Comparison of ENCODE assay signal across 9 cellular contexts in the genomic region with DNA sequence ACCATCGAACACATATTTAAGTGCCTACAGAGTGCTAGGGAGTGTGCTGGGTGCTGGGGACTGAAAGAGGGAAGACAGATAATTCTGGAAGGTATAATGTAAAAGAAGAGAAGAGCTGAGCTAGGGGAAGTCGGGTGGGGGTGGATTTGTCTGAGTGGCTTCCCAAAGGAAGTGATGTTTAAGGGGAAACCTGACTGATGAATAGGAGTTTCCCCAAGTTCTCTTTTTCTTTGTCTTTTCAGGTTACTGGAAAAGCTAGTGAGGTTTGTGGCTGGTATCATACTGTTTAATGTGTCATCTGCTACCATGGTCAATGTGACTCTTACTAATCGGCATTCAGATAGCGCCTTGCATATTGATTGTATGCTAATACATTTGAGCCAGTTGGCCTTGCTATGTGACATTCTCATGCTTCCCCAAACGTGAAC.
DNase-seq lines count a peak whose midpoint lies in the region; ATAC-seq, FAIRE-seq and TF ChIP-seq lines count a peak whose summit lies in the region.
"Had no signal": no experiment of that assay in that cellular context is flagged by ENCODE, and none has a peak within 500 bp of the region (broad histone marks: within the 10 kb centered on the region; RNA-seq: fewer than 3 reads in every experiment).

No MANE protein-coding gene starts in this region.

- H2BK12ac ChIP-seq in mesenchymal stem cell (ENCODE audit: low read length in 2 of 2): no peak overlapping the region

- no peak overlapping the region for H2AFZ ChIP-seq in mesenchymal stem cell (ENCODE audit: low read depth, low read length)

- peaks cover 9% of the 10 kb centered on the region for H3K79me1 ChIP-seq in mesenchymal stem cell (replicated peaks; ENCODE audit: low read length, poor library complexity, severe bottlenecking)

- peak overlapping the region; percentile 15 for H3K9ac ChIP-seq in mesenchymal stem cell (ENCODE audit: low read length)

- DNase-seq in GM12892 (ENCODE audit: insufficient read length) (no peak), mesenchymal stem cell (no peak), NCI-H128 (lab: John Stamatoyannopoulos, UW; ENCODE audit: unreplicated experiment) (no peak), cerebellar nuclear complex (lab: John Stamatoyannopoulos, UW) (no peak), COR-L47 (lab: John Stamatoyannopoulos, UW) (no peak)
- no peak for DNase-seq in central memory CD4-positive, alpha-beta T cell

- no peak overlapping the region for H2AK5ac ChIP-seq in mesenchymal stem cell (ENCODE audit: low read length, severe bottlenecking)

- no peak overlapping the region for H3K23ac ChIP-seq in mesenchymal stem cell (ENCODE audit: low read length in 2 of 2)

- H3K36me3 ChIP-seq in mesenchymal stem cell (ENCODE audit: control insufficient read depth in 1 of 2, insufficient read depth in 2 of 2, low read depth in 1 of 2, low read length in 2 of 2): peaks cover under 1 to 12% of the 10 kb centered on the region in 2 experiments

- peaks cover 8% of the 10 kb centered on the region for H3K4me1 ChIP-seq in mesenchymal stem cell (ENCODE audit: control insufficient read depth, insufficient read depth, low read depth, low read length)

- peak; percentile 59 for ATAC-seq in GM21390 (IDR thresholded peaks at IDR 0.05; ENCODE audit: unreplicated experiment)
- peak; percentile 69 for ATAC-seq in HG03558 (IDR thresholded peaks at IDR 0.05; ENCODE audit: extremely low read depth, unreplicated experiment)

- H3K14ac ChIP-seq in mesenchymal stem cell (ENCODE audit: low read length in 2 of 2): no peak overlapping the region

- H3K9me3 ChIP-seq in mesenchymal stem cell (ENCODE audit: control insufficient read depth, low read length): no peaks in the 10 kb centered on the region

- no peaks in the 10 kb centered on the region for H3K27me3 ChIP-seq in mesenchymal stem cell (ENCODE audit: control insufficient read depth in 1 of 2, insufficient read depth in 1 of 2, low read length in 2 of 2)

- no peak overlapping the region for H2BK15ac ChIP-seq in mesenchymal stem cell (ENCODE audit: low read depth, poor library complexity, severe bottlenecking)

- no peak overlapping the region for H4K91ac ChIP-seq in mesenchymal stem cell (ENCODE audit: low read length)

- no peak overlapping the region for H3K18ac ChIP-seq in mesenchymal stem cell (ENCODE audit: low read depth in 1 of 2, low read length in 2 of 2)

- FAIRE-seq in GM12892 (lab: Jason Lieb, UNC): peak; percentile 90

- WGBS in mesenchymal stem cell: 97% methylated on average over 5 of the region's 5 CpGs

- no peak overlapping the region for H2BK120ac ChIP-seq in mesenchymal stem cell (ENCODE audit: low read depth, low read length)

- no peak overlapping the region for H3K4me2 ChIP-seq in mesenchymal stem cell (ENCODE audit: low read length, poor library complexity, severe bottlenecking)

- peak overlapping the region in 1 of 2 experiments; percentile 19 for H3K4me3 ChIP-seq in mesenchymal stem cell (ENCODE audit: insufficient read depth in 1 of 2, low read depth in 1 of 2, low read length in 2 of 2)

- no peak overlapping the region for H3K4ac ChIP-seq in mesenchymal stem cell (ENCODE audit: low read depth in 1 of 2, low read length in 2 of 2)

- no peak overlapping the region for H4K8ac ChIP-seq in mesenchymal stem cell (ENCODE audit: low read length)

- no peak for TF ChIP-seq POLR2A in GM12892 (IDR thresholded peaks at IDR 0.05; ENCODE audit: low read depth, low read length)

- no peak overlapping the region for H2BK5ac ChIP-seq in mesenchymal stem cell (ENCODE audit: low read depth, low read length, poor library complexity, severe bottlenecking)

- no peak overlapping the region for H3K27ac ChIP-seq in mesenchymal stem cell (ENCODE audit: low read length, poor library complexity, severe bottlenecking)
- H3K27ac ChIP-seq: VCaP had no signal
